24 cellular contexts compared by ENCODE assay signal in genomic region chr4:142811034-142811433, GRCh38. TPM values are rescaled to one million over a fixed set of nuclear protein-coding genes. Genes with fewer than 3 reads are reported as not detected.
DNase-seq lines count a peak whose midpoint lies in the region; ATAC-seq, FAIRE-seq and TF ChIP-seq lines count a peak whose summit lies in the region.
"Had no signal": no experiment of that assay in that cellular context is flagged by ENCODE, and none has a peak within 500 bp of the region (broad histone marks: within the 10 kb centered on the region; RNA-seq: fewer than 3 reads in every experiment).

No MANE protein-coding gene starts in this region.

- H3K79me2 ChIP-seq in DND-41 (ENCODE audit: insufficient read depth, low read length), result no peaks in the 10 kb centered on the region

- no peak overlapping the region for H3K4me2 ChIP-seq in DND-41 (ENCODE audit: insufficient read depth, low read length)
- H3K4me2 ChIP-seq: BLaER1 had no signal

- no peaks in the 10 kb centered on the region for H4K20me1 ChIP-seq in DND-41 (ENCODE audit: insufficient read depth, low read length)
- H4K20me1 ChIP-seq: BLaER1 had no signal

- TF ChIP-seq POLR2A in heart left ventricle (IDR thresholded peaks at IDR 0.05), result no peak

- H2AFZ ChIP-seq in DND-41 (ENCODE audit: low read depth, low read length), result no peak overlapping the region

- H3K4me1 ChIP-seq in heart left ventricle (peaks cover 0 to 12% (median under 1%) of the 10 kb centered on the region in 12 donors), DND-41 (ENCODE audit: insufficient read depth, low read length) (peaks cover 12% of the 10 kb centered on the region; the same call in 1 of the 2 replicates), upper lobe of right lung (no peaks in the 10 kb centered on the region)
- H3K4me1 ChIP-seq: BE2C, BLaER1 had no signal

- H3K27ac ChIP-seq in heart left ventricle, result no peak overlapping the region
- no peak overlapping the region for H3K27ac ChIP-seq in DND-41 (ENCODE audit: low read length)
- no peak overlapping the region for H3K27ac ChIP-seq in upper lobe of right lung
- H3K27ac ChIP-seq: BLaER1 had no signal

- intact Hi-C loops in heart left ventricle (cut with DNase I) (no loop called here), cardiac septum (cut with DNase I) (no loop called here), upper lobe of right lung (cut with DNase I) (no loop called here)

- DNase-seq in heart left ventricle (no peak), cardiac septum (ENCODE audit: low spot score) (no peak), DND-41 (no peak), bronchial epithelial cell (ENCODE audit: low read depth) (no peak), upper lobe of right lung (no peak), dedifferentiated amniotic fluid mesenchymal stem cell (ENCODE audit: extremely low spot score) (no peak), NCI-H524 (lab: John Stamatoyannopoulos, UW) (no peak)
- DNase-seq: 8988T; ACHN; BE2C; C1 segment of cervical spinal cord; CD4-positive, alpha-beta memory T cell; CD4-positive, CD25-positive, alpha-beta regulatory T cell; CD8-positive, alpha-beta memory T cell; COR-L47; DMS 273 treated with DMSO at 0.1 percent for 48 hours; DMS153; DMS53; DMS79; GF-D8 had no signal

- H3K4me3 ChIP-seq in heart left ventricle (no peak overlapping the region), DND-41 (ENCODE audit: low read depth in 1 of 2, low read length in 2 of 2) (no peak overlapping the region), bronchial epithelial cell (ENCODE audit: low read depth, low read length) (no peak overlapping the region), upper lobe of right lung (no peak overlapping the region)
- H3K4me3 ChIP-seq: BLaER1 had no signal

- H3K36me3 ChIP-seq in heart left ventricle, result no peaks in the 10 kb centered on the region
- H3K36me3 ChIP-seq in DND-41 (ENCODE audit: insufficient read depth, low read length), result no peaks in the 10 kb centered on the region
- H3K36me3 ChIP-seq in bronchial epithelial cell (ENCODE audit: control insufficient read depth, insufficient read depth, low read length), result no peaks in the 10 kb centered on the region
- no peaks in the 10 kb centered on the region for H3K36me3 ChIP-seq in upper lobe of right lung
- H3K36me3 ChIP-seq: BE2C, BLaER1 had no signal

- TF ChIP-seq CTCF in heart left ventricle (IDR thresholded peaks at IDR 0.05), result no peak
- TF ChIP-seq CTCF in DND-41 (IDR thresholded peaks at IDR 0.05; ENCODE audit: borderline replicate concordance, extremely low read depth, low read length, poor library complexity, severe bottlenecking), result no peak
- no peak for TF ChIP-seq CTCF in bronchial epithelial cell (IDR thresholded peaks at IDR 0.05; ENCODE audit: insufficient read depth, low read length, severe bottlenecking)
- no peak for TF ChIP-seq CTCF in upper lobe of right lung (IDR thresholded peaks at IDR 0.05)

- peak; percentile 47 for FAIRE-seq in bronchial epithelial cell (lab: Jason Lieb, UNC)
- FAIRE-seq: A204.1, GM12891, GM19239 had no signal

- ATAC-seq in heart left ventricle (peak in 3 of 4 donors; percentile 12 to 34 (median 22)), DND-41 (ENCODE audit: insufficient read depth, low read depth) (peak; percentile 31; the same call in 1 of the 3 replicates), upper lobe of right lung (peak; percentile 14)

- H3K27me3 ChIP-seq in heart left ventricle (no peaks in the 10 kb centered on the region), DND-41 (ENCODE audit: insufficient read depth, low read length, poor library complexity) (no peaks in the 10 kb centered on the region), bronchial epithelial cell (ENCODE audit: control insufficient read depth, insufficient read depth, low read length) (no peaks in the 10 kb centered on the region), upper lobe of right lung (no peaks in the 10 kb centered on the region)
- H3K27me3 ChIP-seq: BE2C, BLaER1 had no signal

- H3K9me3 ChIP-seq in heart left ventricle (no peaks in the 10 kb centered on the region), DND-41 (ENCODE audit: insufficient read depth, low read length, severe bottlenecking) (no peaks in the 10 kb centered on the region), upper lobe of right lung (no peaks in the 10 kb centered on the region)
- H3K9me3 ChIP-seq: BE2C, BLaER1 had no signal

- 75 to 89% (median 82%) methylated on average over 1 of the region's 1 CpG for WGBS in heart left ventricle, 4 donors

- no peak overlapping the region for H3K9ac ChIP-seq in DND-41 (ENCODE audit: low read depth, low read length)
- H3K9ac ChIP-seq: BLaER1 had no signal

RNA-seq across cellular contexts. Expression of gene INPP4B, which starts 35.1 kb away (rescaled TPM):
- total RNA-seq in heart left ventricle (100 to 1,000 TPM in 1 of 9 donors, 10 to 100 TPM in 8; 21.9 to 128 (median 39.8) TPM), cardiac septum (83.1 TPM), bronchial epithelial cell (63.2 and 74.8 TPM in 2 replicates), upper lobe of right lung (20.7 TPM)
- polyA plus RNA-seq in heart left ventricle, result 10 to 100 TPM in 1 of 2 donors, 1 to 10 TPM in 1; 5.5 to 15.3 TPM
